Comparison of ENCODE assay signal across 12 cellular contexts in genomic region chr9:94875300-94876063, GRCh38.
A peak's percentile ranks its signal among the peaks of the same experiment; 100 is the strongest.
DNase-seq lines count a peak whose midpoint lies in the region; ATAC-seq and TF ChIP-seq lines count a peak whose summit lies in the region.
"Had no signal": no experiment of that assay in that cellular context is flagged by ENCODE, and none has a peak within 500 bp of the region (broad histone marks: within the 10 kb centered on the region; RNA-seq: fewer than 3 reads in every experiment).

No MANE protein-coding gene starts in this region.

- no peaks in the 10 kb centered on the region for H3K9me3 ChIP-seq in mucosa of rectum (ENCODE audit: control insufficient read depth in 2 of 2, low read length in 2 of 2)
- no peaks in the 10 kb centered on the region for H3K9me3 ChIP-seq in BE2C
- H3K9me3 ChIP-seq in H9 (ENCODE audit: control insufficient read depth, low read depth, low read length): no peaks in the 10 kb centered on the region

- no peak overlapping the region for H3K4me3 Mint-ChIP-seq in H9
- H3K4me3 Mint-ChIP-seq: activated naive CD8-positive, alpha-beta T cell treated with anti-CD3 and anti-CD28 coated beads, Interleukin-2, amount 10 ng/mL, durations not matched to agents 7 days and 5 days had no signal

- peaks cover 1% of the 10 kb centered on the region; the same call in 1 of the 2 replicates for H3K27me3 Mint-ChIP-seq in H9 (ENCODE audit: low read depth)

- H3K27ac ChIP-seq in mucosa of rectum (ENCODE audit: low read depth in 2 of 2, low read length in 2 of 2) (peak overlapping the region; percentile 48 to 63), H9 (ENCODE audit: insufficient read length, low read depth, low read length) (no peak overlapping the region)

- no peak overlapping the region for H4K8ac ChIP-seq in H9 (replicated peaks; ENCODE audit: insufficient read length, low read depth, low read length)

- TF ChIP-seq CTCF in BE2C (IDR thresholded peaks at IDR 0.05; ENCODE audit: low read depth, low read length) (no peak), H9 (conservative IDR thresholded peaks at IDR 0.05) (no peak)

- H2AFZ ChIP-seq in H9 (ENCODE audit: low read length): no peak overlapping the region

- H3K36me3 Mint-ChIP-seq in H9 (ENCODE audit: insufficient read depth in 1 of 3, low read depth in 3 of 3): no peaks in the 10 kb centered on the region; a peak in 1 of 7 replicates

- no peak overlapping the region for H3K18ac ChIP-seq in H9 (ENCODE audit: insufficient read length, low read depth, low read length)

- H3K4me1 ChIP-seq in mucosa of rectum (ENCODE audit: control insufficient read depth in 2 of 2, insufficient read depth in 2 of 2, low read length in 2 of 2) (peaks cover 9 to 13% of the 10 kb centered on the region in 2 donors), BE2C (peaks cover 38% of the 10 kb centered on the region), H9 (ENCODE audit: insufficient read depth, low read length) (0 out of 2 replicates have a peak, but pooled peaks cover 4% of the 10 kb centered on the region)

- DNase-seq in BE2C: no peak
- DNase-seq in H9: no peak
- DNase-seq in NCI-H1930 (lab: John Stamatoyannopoulos, UW): no peak
- no peak for DNase-seq in NCI-H69 (lab: John Stamatoyannopoulos, UW)
- DNase-seq: activated naive CD8-positive, alpha-beta T cell treated with anti-CD3 and anti-CD28 coated beads, Interleukin-2, amount 10 ng/mL, durations not matched to agents 7 days and 5 days; NCI-H2107; T-helper 9 cell had no signal

- no peak overlapping the region for H3K56ac ChIP-seq in H9 (ENCODE audit: insufficient read length, low read depth, low read length)

- no peak overlapping the region for H3K4me2 ChIP-seq in H9 (ENCODE audit: insufficient read depth, insufficient read length, low read length)

- H3K36me3 ChIP-seq in mucosa of rectum (ENCODE audit: control insufficient read depth in 2 of 2, insufficient read depth in 2 of 2, low read length in 2 of 2) (no peaks in the 10 kb centered on the region), BE2C (no peaks in the 10 kb centered on the region)

- H3K27ac Mint-ChIP-seq in H9: no peak overlapping the region
- H3K27ac Mint-ChIP-seq: activated naive CD8-positive, alpha-beta T cell treated with anti-CD3 and anti-CD28 coated beads, Interleukin-2, amount 10 ng/mL, durations not matched to agents 7 days and 5 days had no signal

- H2AK5ac ChIP-seq in H9 (ENCODE audit: insufficient read length, low read length): no peak overlapping the region

- no peak overlapping the region for H2BK5ac ChIP-seq in H9 (ENCODE audit: insufficient read length, low read length)

- H3K23me2 ChIP-seq in H9 (ENCODE audit: insufficient read length, low read depth, low read length, poor library complexity, severe bottlenecking): no peaks in the 10 kb centered on the region

- H2BK20ac ChIP-seq in H9 (ENCODE audit: low read depth, low read length, poor library complexity, severe bottlenecking): no peak overlapping the region

- H3K4me1 Mint-ChIP-seq in H9: peaks cover 16 to 18% of the 10 kb centered on the region in 2 experiments

- no peak overlapping the region for H2BK12ac ChIP-seq in H9 (ENCODE audit: insufficient read length, low read depth, low read length)

- no peak overlapping the region for H3T11ph ChIP-seq in H9 (ENCODE audit: low read length)

- no peak overlapping the region for H3K9ac ChIP-seq in mucosa of rectum (ENCODE audit: low read depth in 1 of 2, low read length in 2 of 2)
- no peak overlapping the region for H3K9ac ChIP-seq in H9 (ENCODE audit: extremely low read depth, insufficient read length, low read length)

- ATAC-seq in GM18867 (IDR thresholded peaks at IDR 0.05; ENCODE audit: unreplicated experiment): peak; percentile 85
- ATAC-seq in GM21723 (IDR thresholded peaks at IDR 0.05; ENCODE audit: unreplicated experiment): peak; percentile 90
- ATAC-seq in HG03558 (IDR thresholded peaks at IDR 0.05; ENCODE audit: extremely low read depth, unreplicated experiment): peak; percentile 63

- H2BK15ac ChIP-seq in H9 (ENCODE audit: low read depth, low read length): no peak overlapping the region

- H2BK120ac ChIP-seq in H9 (ENCODE audit: low read depth, low read length, poor library complexity, severe bottlenecking): no peak overlapping the region

- H3K79me1 ChIP-seq in H9 (ENCODE audit: insufficient read depth, low read depth, low read length, poor library complexity, severe bottlenecking): no peaks in the 10 kb centered on the region

- H3K4me3 ChIP-seq in mucosa of rectum (ENCODE audit: low read length in 2 of 2): peak overlapping the region in 1 of 2 donors; percentile 3
- H3K4me3 ChIP-seq in BE2C (ENCODE audit: low read depth, low read length): no peak overlapping the region
- H3K4me3 ChIP-seq: lung had no signal

- no peak overlapping the region for H3K14ac ChIP-seq in H9 (ENCODE audit: insufficient read depth, low read length)

- no peak overlapping the region for H4K91ac ChIP-seq in H9 (ENCODE audit: insufficient read length, low read depth, low read length)

- H3K79me2 ChIP-seq in H9 (ENCODE audit: insufficient read depth, low read length): no peaks in the 10 kb centered on the region

- H3K27me3 ChIP-seq in mucosa of rectum (ENCODE audit: control insufficient read depth in 2 of 2, insufficient read depth in 2 of 2, low read length in 2 of 2): no peaks in the 10 kb centered on the region
- H3K27me3 ChIP-seq in BE2C: no peaks in the 10 kb centered on the region
- H3K27me3 ChIP-seq in H9 (ENCODE audit: insufficient read depth, low read length): no peaks in the 10 kb centered on the region

- H3K9me3 Mint-ChIP-seq in H9: no peaks in the 10 kb centered on the region; a peak in 1 of 5 replicates

- H4K20me1 ChIP-seq in H9 (ENCODE audit: control insufficient read depth, insufficient read depth, insufficient read length): no peaks in the 10 kb centered on the region

- no peak overlapping the region for H3K23ac ChIP-seq in H9 (ENCODE audit: insufficient read length, low read depth, low read length)

- no CpG with 5 or more reads among the region's 5 CpGs for WGBS in H9 (ENCODE audit: extremely low coverage, insufficient read length, low lambda C conversion rate)

- H4K5ac ChIP-seq in H9 (ENCODE audit: insufficient read length, low read depth, low read length): no peak overlapping the region

- H3K4ac ChIP-seq in H9 (ENCODE audit: low read depth, low read length): no peak overlapping the region
